10 cellular contexts compared by ENCODE assay signal in genomic region chr14:51880810-51881580, GRCh38. TPM values are rescaled to one million over a fixed set of nuclear protein-coding genes. Genes with fewer than 3 reads are reported as not detected.
DNase-seq lines count a peak whose midpoint lies in the region; ATAC-seq and TF ChIP-seq lines count a peak whose summit lies in the region.
"Had no signal": no experiment of that assay in that cellular context is flagged by ENCODE, and none has a peak within 500 bp of the region (broad histone marks: within the 10 kb centered on the region; RNA-seq: fewer than 3 reads in every experiment).

No MANE protein-coding gene starts in this region.

- H3K9me3 ChIP-seq in neutrophil, result no peaks in the 10 kb centered on the region
- H3K9me3 ChIP-seq: right lobe of liver had no signal

- no peak overlapping the region for H3K4me3 Mint-ChIP-seq in GM23338

- H3K36me3 ChIP-seq in GM23338 (ENCODE audit: insufficient read depth), result no peaks in the 10 kb centered on the region
- no peaks in the 10 kb centered on the region for H3K36me3 ChIP-seq in neutrophil
- no peaks in the 10 kb centered on the region for H3K36me3 ChIP-seq in H7 (replicated peaks; ENCODE audit: control insufficient read depth, insufficient read depth, low read length)
- H3K36me3 ChIP-seq: right lobe of liver had no signal

- TF ChIP-seq POLR2A in lower leg skin (IDR thresholded peaks at IDR 0.05), result no peak

- H2AFZ ChIP-seq in GM23338, result no peak overlapping the region

- peak; percentile 19 for DNase-seq in SIG-M5 treated with dmso at 0.1 percent for 504 hours (lab: John Stamatoyannopoulos, UW; ENCODE audit: unreplicated experiment)
- no peak for DNase-seq in SIG-M5 (lab: John Stamatoyannopoulos, UW)
- DNase-seq in GM23338 (ENCODE audit: low spot score), result no peak
- DNase-seq in RPMI7951 (ENCODE audit: low read depth), result peak; percentile 87
- no peak for DNase-seq in HK-2 (ENCODE audit: unreplicated experiment)
- no peak for DNase-seq in lower leg skin (ENCODE audit: low spot score in 2 of 2)
- DNase-seq in H7, result no peak
- DNase-seq: NCI-H524, right lobe of liver had no signal

- intact Hi-C loops in lower leg skin (cut with DNase I; ENCODE audit: low total_unique reads), result no loop called here

- H3K27ac ChIP-seq in GM23338 (ENCODE audit: low read depth), result no peak overlapping the region
- H3K27ac ChIP-seq in neutrophil, result peak overlapping the region; percentile 95
- H3K27ac ChIP-seq: right lobe of liver had no signal

- H3K4me3 ChIP-seq in GM23338 (no peak overlapping the region), neutrophil (ENCODE audit: low read depth in 1 of 2, low read length in 1 of 2) (no peak overlapping the region), lower leg skin (ENCODE audit: low read depth, poor library complexity, severe bottlenecking) (no peak overlapping the region), H7 (ENCODE audit: insufficient read depth, low read depth, low read length) (no peak overlapping the region)
- H3K4me3 ChIP-seq: right lobe of liver had no signal

- H3K79me2 ChIP-seq in GM23338 (replicated peaks; ENCODE audit: insufficient read depth), result no peaks in the 10 kb centered on the region

- no peak overlapping the region for H3K4me2 ChIP-seq in GM23338

- H3K27me3 Mint-ChIP-seq in GM23338 (ENCODE audit: insufficient read depth, low read depth, poor library complexity), result no peaks in the 10 kb centered on the region

- H3K36me3 Mint-ChIP-seq in GM23338 (ENCODE audit: low read depth), result no peaks in the 10 kb centered on the region

- H3K4me1 Mint-ChIP-seq in GM23338, result no peaks in the 10 kb centered on the region; the same call in 2 of the 3 replicates

- no peaks in the 10 kb centered on the region for H3K4me1 ChIP-seq in GM23338 (ENCODE audit: insufficient read depth)
- H3K4me1 ChIP-seq in neutrophil (ENCODE audit: control insufficient read depth in 1 of 2, insufficient read depth in 1 of 2, low read depth in 1 of 2, low read length in 1 of 2), result peaks cover 92 to 97% of the 10 kb centered on the region in 2 experiments
- H3K4me1 ChIP-seq: right lobe of liver had no signal

- 65 to 66% methylated on average over 7 of the region's 7 CpGs for WGBS in lower leg skin, 2 donors

- no peaks in the 10 kb centered on the region for H3K9me3 Mint-ChIP-seq in GM23338

- H3K27me3 ChIP-seq in GM23338 (ENCODE audit: insufficient read depth), result no peaks in the 10 kb centered on the region
- no peaks in the 10 kb centered on the region for H3K27me3 ChIP-seq in neutrophil
- no peaks in the 10 kb centered on the region for H3K27me3 ChIP-seq in H7 (ENCODE audit: control insufficient read depth, insufficient read depth, low read length)
- H3K27me3 ChIP-seq: right lobe of liver had no signal

- H4K20me1 ChIP-seq in GM23338 (replicated peaks; ENCODE audit: insufficient read depth), result no peaks in the 10 kb centered on the region

- no peaks in the 10 kb centered on the region for H3F3A ChIP-seq in GM23338 (replicated peaks; ENCODE audit: low read depth)

- H3K27ac Mint-ChIP-seq in GM23338, result 0 out of 2 replicates have a peak overlapping the region, but pooled peaks have one; percentile 8

- TF ChIP-seq CTCF in GM23338 (conservative IDR thresholded peaks at IDR 0.05; ENCODE audit: low read depth in 2 of 2) (no peak), neutrophil (IDR thresholded peaks at IDR 0.05) (no peak), lower leg skin (IDR thresholded peaks at IDR 0.05) (no peak)

- no peaks in the 10 kb centered on the region for H3K9me2 ChIP-seq in GM23338 (ENCODE audit: insufficient read depth)

- ATAC-seq in GM23338, result no peak
- ATAC-seq: right lobe of liver had no signal

TF ChIP-seq in GM23338, 12 proteins besides CTCF, POLR2A, EP300 and RAD21 (continues in another document):
- TF ChIP-seq, protein P1, sequence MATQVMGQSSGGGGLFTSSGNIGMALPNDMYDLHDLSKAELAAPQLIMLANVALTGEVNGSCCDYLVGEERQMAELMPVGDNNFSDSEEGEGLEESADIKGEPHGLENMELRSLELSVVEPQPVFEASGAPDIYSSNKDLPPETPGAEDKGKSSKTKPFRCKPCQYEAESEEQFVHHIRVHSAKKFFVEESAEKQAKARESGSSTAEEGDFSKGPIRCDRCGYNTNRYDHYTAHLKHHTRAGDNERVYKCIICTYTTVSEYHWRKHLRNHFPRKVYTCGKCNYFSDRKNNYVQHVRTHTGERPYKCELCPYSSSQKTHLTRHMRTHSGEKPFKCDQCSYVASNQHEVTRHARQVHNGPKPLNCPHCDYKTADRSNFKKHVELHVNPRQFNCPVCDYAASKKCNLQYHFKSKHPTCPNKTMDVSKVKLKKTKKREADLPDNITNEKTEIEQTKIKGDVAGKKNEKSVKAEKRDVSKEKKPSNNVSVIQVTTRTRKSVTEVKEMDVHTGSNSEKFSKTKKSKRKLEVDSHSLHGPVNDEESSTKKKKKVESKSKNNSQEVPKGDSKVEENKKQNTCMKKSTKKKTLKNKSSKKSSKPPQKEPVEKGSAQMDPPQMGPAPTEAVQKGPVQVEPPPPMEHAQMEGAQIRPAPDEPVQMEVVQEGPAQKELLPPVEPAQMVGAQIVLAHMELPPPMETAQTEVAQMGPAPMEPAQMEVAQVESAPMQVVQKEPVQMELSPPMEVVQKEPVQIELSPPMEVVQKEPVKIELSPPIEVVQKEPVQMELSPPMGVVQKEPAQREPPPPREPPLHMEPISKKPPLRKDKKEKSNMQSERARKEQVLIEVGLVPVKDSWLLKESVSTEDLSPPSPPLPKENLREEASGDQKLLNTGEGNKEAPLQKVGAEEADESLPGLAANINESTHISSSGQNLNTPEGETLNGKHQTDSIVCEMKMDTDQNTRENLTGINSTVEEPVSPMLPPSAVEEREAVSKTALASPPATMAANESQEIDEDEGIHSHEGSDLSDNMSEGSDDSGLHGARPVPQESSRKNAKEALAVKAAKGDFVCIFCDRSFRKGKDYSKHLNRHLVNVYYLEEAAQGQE (IDR thresholded peaks at IDR 0.05; ENCODE audit: unreplicated experiment), result no peak
- TF ChIP-seq, protein P2, sequence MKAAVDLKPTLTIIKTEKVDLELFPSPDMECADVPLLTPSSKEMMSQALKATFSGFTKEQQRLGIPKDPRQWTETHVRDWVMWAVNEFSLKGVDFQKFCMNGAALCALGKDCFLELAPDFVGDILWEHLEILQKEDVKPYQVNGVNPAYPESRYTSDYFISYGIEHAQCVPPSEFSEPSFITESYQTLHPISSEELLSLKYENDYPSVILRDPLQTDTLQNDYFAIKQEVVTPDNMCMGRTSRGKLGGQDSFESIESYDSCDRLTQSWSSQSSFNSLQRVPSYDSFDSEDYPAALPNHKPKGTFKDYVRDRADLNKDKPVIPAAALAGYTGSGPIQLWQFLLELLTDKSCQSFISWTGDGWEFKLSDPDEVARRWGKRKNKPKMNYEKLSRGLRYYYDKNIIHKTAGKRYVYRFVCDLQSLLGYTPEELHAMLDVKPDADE (IDR thresholded peaks at IDR 0.05), result no peak
- TF ChIP-seq EZH2 (IDR thresholded peaks at IDR 0.05; ENCODE audit: low read depth, unreplicated experiment) (no peak), ZNF114 (CRISPR knock-in tag; IDR thresholded peaks at IDR 0.05) (no peak), CREB1 (CRISPR knock-in tag; IDR thresholded peaks at IDR 0.05; ENCODE audit: low read depth) (no peak), JUNB (IDR thresholded peaks at IDR 0.05; ENCODE audit: unreplicated experiment) (no peak), ZNF331 (CRISPR knock-in tag; IDR thresholded peaks at IDR 0.05; ENCODE audit: low read depth) (no peak)

RNA-seq across cellular contexts. Expression of gene GNG2, which starts 20.6 kb away (rescaled TPM):
- total RNA-seq in GM23338 (2014; rRNA removed; shearing (Covaris generic)), result 14.8 and 19.0 TPM in 2 replicates
- polyA plus RNA-seq in GM23338 (2016; fragmentation: Nextera tagmentation; extraction: Ambion mirVana), result 8.2 and 9.9 TPM in 2 replicates
- total RNA-seq in RPMI7951 (2014; rRNA removed; shearing (Covaris generic)), result 81.7 and 98.8 TPM in 2 replicates
- 1 to 10 TPM; 4.0 to 6.6 (median 5.0) TPM for total RNA-seq in lower leg skin
- 4.7 and 5.9 TPM in 2 replicates for total RNA-seq in H7 (2014; rRNA removed; shearing (Covaris generic))

Comparison
In these comparisons a context has a peak if more than half of its experiments do, and no peak if none do; other contexts are left out.
1. DNase-seq: peak in SIG-M5 treated with dmso at 0.1 percent for 504 hours (single experiment) and RPMI7951 (single experiment); none in SIG-M5 (single experiment), GM23338 (single experiment), HK-2 (single experiment), lower leg skin (0 of 2) and H7 (single experiment).